Comparison of ENCODE assay signal across 9 cellular contexts in the genomic region with DNA sequence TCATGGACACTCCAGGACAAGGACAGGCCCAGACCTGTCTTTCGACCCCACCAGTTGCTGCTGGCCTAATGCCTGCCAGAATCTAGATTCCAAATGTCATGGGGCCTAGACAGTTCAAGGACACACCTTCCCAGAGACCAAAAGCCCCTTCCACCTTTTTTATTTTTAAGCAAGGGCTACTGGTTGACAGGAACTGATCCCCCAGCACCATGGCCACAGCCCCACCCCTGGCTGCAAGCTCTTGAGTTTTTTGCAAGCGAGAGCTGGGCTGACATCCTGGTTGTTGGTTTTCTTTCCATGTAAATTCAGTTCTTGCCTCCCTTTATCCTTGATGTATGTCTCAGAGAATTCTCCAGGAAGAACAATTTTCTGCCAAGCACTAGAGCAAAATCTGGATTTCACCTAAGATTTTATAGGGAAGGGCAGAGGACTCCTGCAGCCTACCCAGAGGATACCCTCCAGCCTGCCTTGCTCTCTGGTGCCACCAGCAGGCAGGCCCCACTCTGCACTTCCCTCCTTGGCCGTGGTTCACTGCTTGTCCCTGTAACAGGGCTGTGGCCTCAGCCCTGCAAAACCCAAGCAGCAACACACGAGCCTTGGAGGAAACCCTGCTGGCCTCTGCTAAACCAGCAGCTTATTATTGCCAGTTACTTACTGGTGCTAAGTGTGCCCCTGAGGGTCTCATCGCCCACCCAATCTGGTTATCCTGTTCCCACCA.
DNase-seq lines count a peak whose midpoint lies in the region; ATAC-seq, FAIRE-seq and TF ChIP-seq lines count a peak whose summit lies in the region.
"Had no signal": no experiment of that assay in that cellular context is flagged by ENCODE, and none has a peak within 500 bp of the region (broad histone marks: within the 10 kb centered on the region; RNA-seq: fewer than 3 reads in every experiment).

No MANE protein-coding gene starts in this region.

- H3K27me3 Mint-ChIP-seq in osteocyte (ENCODE audit: unreplicated experiment), result no peaks in the 10 kb centered on the region

- H4K20me1 ChIP-seq in PC-3 (ENCODE audit: low read length), result no peaks in the 10 kb centered on the region

- no peaks in the 10 kb centered on the region for H3K9me3 Mint-ChIP-seq in osteocyte (ENCODE audit: unreplicated experiment)
- H3K9me3 Mint-ChIP-seq: naive thymus-derived CD4-positive, alpha-beta T cell had no signal

- TF ChIP-seq CTCF in PC-3 (conservative IDR thresholded peaks at IDR 0.05; ENCODE audit: low read depth, low read length), result peak; percentile 61
- TF ChIP-seq CTCF in osteocyte (IDR thresholded peaks at IDR 0.05), result peak; percentile 89

- no peaks in the 10 kb centered on the region for H3K9me3 ChIP-seq in PC-3 (ENCODE audit: low read length)

- peaks cover 50% of the 10 kb centered on the region for H3K4me1 ChIP-seq in PC-3 (ENCODE audit: insufficient read depth, low read length)

- H3K27ac Mint-ChIP-seq in osteocyte (ENCODE audit: unreplicated experiment), result no peak overlapping the region
- H3K27ac Mint-ChIP-seq: naive thymus-derived CD4-positive, alpha-beta T cell had no signal

- no peak for ATAC-seq in PC-3
- ATAC-seq: naive thymus-derived CD4-positive, alpha-beta T cell had no signal

- H3K79me2 ChIP-seq in PC-3 (ENCODE audit: low read length), result peaks cover 29% of the 10 kb centered on the region

- H3K9me2 ChIP-seq in PC-3 (replicated peaks; ENCODE audit: low read length), result no peaks in the 10 kb centered on the region

- CTCF ChIA-PET in PC-3 (lab: Charles Lee), result no interaction called here

- DNase-seq in activated CD8-positive, alpha-beta memory T cell treated with anti-CD3 and anti-CD28 coated beads for 24 hours, result peak; percentile 48
- DNase-seq in activated CD8-positive, alpha-beta memory T cell treated with anti-CD3 and anti-CD28 coated beads, Interleukin-2, amount 50 U/mL, for 4 hours, result no peak
- DNase-seq in PC-3 (peak; percentile 45), fibroblast of peridontal ligament (ENCODE audit: extremely low read depth) (peak; percentile 30), osteocyte (ENCODE audit: extremely low spot score, unreplicated experiment) (peak; percentile 87), middle frontal gyrus (ENCODE audit: extremely low spot score, low spot score) (no peak), GM12892 (ENCODE audit: insufficient read length) (no peak)
- no peak for DNase-seq in stimulated activated naive CD4-positive, alpha-beta T cell treated with Interleukin-2 at 50 U/mL for 16 hours (lab: John Stamatoyannopoulos, UW)

- H3F3A ChIP-seq in PC-3 (ENCODE audit: low read length, unreplicated experiment), result peaks cover 10% of the 10 kb centered on the region

- H3K27ac ChIP-seq in PC-3 (ENCODE audit: low read length), result no peak overlapping the region

- H3K4me3 ChIP-seq in PC-3 (ENCODE audit: low read length), result no peak overlapping the region

- no peak overlapping the region for H3K4me3 Mint-ChIP-seq in osteocyte (ENCODE audit: unreplicated experiment)
- H3K4me3 Mint-ChIP-seq: naive thymus-derived CD4-positive, alpha-beta T cell had no signal

- no peaks in the 10 kb centered on the region for H3K36me3 Mint-ChIP-seq in osteocyte (ENCODE audit: unreplicated experiment)
- H3K36me3 Mint-ChIP-seq: naive thymus-derived CD4-positive, alpha-beta T cell had no signal

- no peak overlapping the region for H2AFZ ChIP-seq in PC-3 (ENCODE audit: low read length)

- no peak for TF ChIP-seq POLR2A in GM12892 (IDR thresholded peaks at IDR 0.05; ENCODE audit: low read depth, low read length)

- H3K27me3 ChIP-seq in PC-3 (ENCODE audit: low read length), result no peaks in the 10 kb centered on the region

- no peak for FAIRE-seq in GM12892 (lab: Jason Lieb, UNC)

- H3K4me1 Mint-ChIP-seq in osteocyte (ENCODE audit: unreplicated experiment), result peaks cover 9% of the 10 kb centered on the region

- no TSS peak for BruUV-seq in PC-3 (replicated peaks; lab: Mats Ljungman, UMichigan)

- H3K9ac ChIP-seq in PC-3 (ENCODE audit: low read length), result no peak overlapping the region

- POLR2A ChIA-PET in PC-3 (lab: Charles Lee; ENCODE audit: unreplicated experiment), result no interaction called here

- H3K4me2 ChIP-seq in PC-3 (ENCODE audit: low read length), result peak overlapping the region; percentile 78

- no peaks in the 10 kb centered on the region for H3K36me3 ChIP-seq in PC-3 (ENCODE audit: low read depth, low read length)

- intact Hi-C loops in PC-3 (cut with micrococcal nuclease), result loop anchor here (5.0 to 10.0 kb wide), 3 partner anchors 83 to 511 kb away; no protein-coding TSS in a partner anchor

Comparison
In these comparisons a context has a peak if more than half of its experiments do, and no peak if none do; other contexts are left out.
1. DNase-seq: peak in activated CD8-positive, alpha-beta memory T cell treated with anti-CD3 and anti-CD28 coated beads for 24 hours (single experiment), PC-3 (single experiment), fibroblast of peridontal ligament (single experiment) and osteocyte (single experiment); none in activated CD8-positive, alpha-beta memory T cell treated with anti-CD3 and anti-CD28 coated beads, Interleukin-2, amount 50 U/mL, for 4 hours (single experiment), middle frontal gyrus (single experiment), stimulated activated naive CD4-positive, alpha-beta T cell treated with Interleukin-2 at 50 U/mL for 16 hours (single experiment) and GM12892 (single experiment).